In the genomic region with DNA sequence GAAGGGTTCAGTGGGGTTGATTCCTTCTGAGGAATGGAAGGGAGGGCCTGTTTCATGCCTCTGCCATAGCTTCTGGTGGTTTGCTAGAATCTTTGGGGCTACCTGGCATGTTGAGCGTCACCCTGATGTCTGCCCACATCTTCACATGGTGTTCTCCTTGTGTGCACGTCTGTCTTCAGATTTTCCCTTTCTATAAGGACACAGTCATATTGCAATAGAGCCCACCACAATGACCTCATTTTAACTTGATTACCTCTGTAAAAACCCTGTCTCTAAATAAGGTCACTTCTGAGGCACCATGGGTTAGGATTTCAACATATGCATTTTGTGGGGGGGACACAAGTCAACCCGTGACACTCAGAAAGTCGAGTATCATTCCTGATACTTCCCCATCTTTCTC, we compare ENCODE assay signal across 24 cellular contexts.
"Had no signal": no experiment of that assay in that cellular context is flagged by ENCODE, and none has a peak within 500 bp of the region (broad histone marks: within the 10 kb centered on the region; RNA-seq: fewer than 3 reads in every experiment).

No MANE protein-coding gene starts in this region.

- H3K27me3 Mint-ChIP-seq: stimulated activated naive CD8-positive, alpha-beta T cell treated with anti-CD3 and anti-CD28 coated beads, Interleukin-15, Interleukin-2, amounts not matched to agents 100 ng/mL and 50 ng/mL, for 24 hours had no signal

- DNase-seq: activated naive CD4-positive, alpha-beta T cell treated with Interleukin-2 at 50 U/mL for 16 hours; activated naive CD8-positive, alpha-beta T cell treated with anti-CD3 and anti-CD28 coated beads, Interleukin-2, amount 10 ng/mL, durations not matched to agents 7 days and 5 days; activated T-cell treated with anti-CD3 and anti-CD28 coated beads, Interleukin-2, amount 50 U/mL, for 24 hours; anterior cingulate cortex; effector CD4-positive, alpha-beta T cell; erythroblast; glutamatergic neuron; immature natural killer cell; left ventricle myocardium superior; ovary; psoas muscle; spleen; stimulated activated CD4-positive, alpha-beta T cell treated with anti-CD3 and anti-CD28 coated beads, Interleukin-4, amount 100 ng/mL, for 24 hours; T1000 had no signal

- H3K36me3 ChIP-seq: neutrophil, ovary, right atrium auricular region, spleen, tibial artery had no signal

- H3K27me3 ChIP-seq: body of pancreas, hepatocyte, neutrophil, ovary, right atrium auricular region, spleen, tibial artery had no signal

- H3K79me2 ChIP-seq: hepatocyte had no signal

- H3K4me3 Mint-ChIP-seq: activated naive CD8-positive, alpha-beta T cell treated with anti-CD3 and anti-CD28 coated beads, Interleukin-2, amount 10 ng/mL, durations not matched to agents 7 days and 5 days; activated T-cell treated with anti-CD3 and anti-CD28 coated beads, Interleukin-2, amount 50 U/mL, for 24 hours; immature natural killer cell; natural killer cell treated with Interleukin-12 subunit alpha and Interleukin-12 subunit beta and Interleukin-15 and Interleukin-18, amount 100 ng/mL, for 72 hours; stimulated activated naive CD8-positive, alpha-beta T cell treated with anti-CD3 and anti-CD28 coated beads, Interleukin-15, Interleukin-2, amounts not matched to agents 100 ng/mL and 50 ng/mL, for 24 hours; T-helper 1 cell treated with Interleukin-12 subunit alpha and Interleukin-12 subunit beta and Interleukin-4 antibody, amounts not matched to agents 30 μg/mL and 1 μg/mL, for 36 hours; WTC11 had no signal

- H3K36me3 Mint-ChIP-seq: immature natural killer cell; natural killer cell treated with Interleukin-12 subunit alpha and Interleukin-12 subunit beta and Interleukin-15 and Interleukin-18, amount 100 ng/mL, for 72 hours; WTC11 had no signal

- H3K27ac Mint-ChIP-seq: activated naive CD8-positive, alpha-beta T cell treated with anti-CD3 and anti-CD28 coated beads, Interleukin-2, amount 10 ng/mL, durations not matched to agents 7 days and 5 days; activated T-cell treated with anti-CD3 and anti-CD28 coated beads, Interleukin-2, amount 50 U/mL, for 24 hours; immature natural killer cell; natural killer cell treated with Interleukin-12 subunit alpha and Interleukin-12 subunit beta and Interleukin-15 and Interleukin-18, amount 100 ng/mL, for 72 hours; stimulated activated naive CD8-positive, alpha-beta T cell treated with anti-CD3 and anti-CD28 coated beads, Interleukin-15, Interleukin-2, amounts not matched to agents 100 ng/mL and 50 ng/mL, for 24 hours; T-helper 1 cell treated with Interleukin-12 subunit alpha and Interleukin-12 subunit beta and Interleukin-4 antibody, amounts not matched to agents 30 μg/mL and 1 μg/mL, for 36 hours; WTC11 had no signal

- ATAC-seq: natural killer cell treated with Interleukin-12 subunit alpha and Interleukin-12 subunit beta and Interleukin-15 and Interleukin-18, amount 100 ng/mL, for 72 hours; WTC11 had no signal

- FAIRE-seq: endometrium had no signal

- H3K9me3 ChIP-seq: body of pancreas, neutrophil, ovary, psoas muscle, right atrium auricular region, spleen, tibial artery had no signal

- H3K4me1 Mint-ChIP-seq: immature natural killer cell, WTC11 had no signal

- H2AFZ ChIP-seq: hepatocyte had no signal

- H3K4me1 ChIP-seq: psoas muscle, spleen, tibial artery had no signal

- H3K27ac ChIP-seq: body of pancreas, neutrophil, ovary, psoas muscle, spleen, tibial artery had no signal

- H3K9me3 Mint-ChIP-seq: activated T-cell treated with anti-CD3 and anti-CD28 coated beads, Interleukin-2, amount 50 U/mL, for 24 hours; natural killer cell treated with Interleukin-12 subunit alpha and Interleukin-12 subunit beta and Interleukin-15 and Interleukin-18, amount 100 ng/mL, for 72 hours; stimulated activated naive CD8-positive, alpha-beta T cell treated with anti-CD3 and anti-CD28 coated beads, Interleukin-15, Interleukin-2, amounts not matched to agents 100 ng/mL and 50 ng/mL, for 24 hours; T-helper 1 cell treated with Interleukin-12 subunit alpha and Interleukin-12 subunit beta and Interleukin-4 antibody, amounts not matched to agents 30 μg/mL and 1 μg/mL, for 36 hours; WTC11 had no signal

- H3K4me3 ChIP-seq: body of pancreas, hepatocyte, ovary, psoas muscle, right atrium auricular region, spleen, tibial artery had no signal

- H3K4me2 ChIP-seq: hepatocyte had no signal
